In the genomic region with DNA sequence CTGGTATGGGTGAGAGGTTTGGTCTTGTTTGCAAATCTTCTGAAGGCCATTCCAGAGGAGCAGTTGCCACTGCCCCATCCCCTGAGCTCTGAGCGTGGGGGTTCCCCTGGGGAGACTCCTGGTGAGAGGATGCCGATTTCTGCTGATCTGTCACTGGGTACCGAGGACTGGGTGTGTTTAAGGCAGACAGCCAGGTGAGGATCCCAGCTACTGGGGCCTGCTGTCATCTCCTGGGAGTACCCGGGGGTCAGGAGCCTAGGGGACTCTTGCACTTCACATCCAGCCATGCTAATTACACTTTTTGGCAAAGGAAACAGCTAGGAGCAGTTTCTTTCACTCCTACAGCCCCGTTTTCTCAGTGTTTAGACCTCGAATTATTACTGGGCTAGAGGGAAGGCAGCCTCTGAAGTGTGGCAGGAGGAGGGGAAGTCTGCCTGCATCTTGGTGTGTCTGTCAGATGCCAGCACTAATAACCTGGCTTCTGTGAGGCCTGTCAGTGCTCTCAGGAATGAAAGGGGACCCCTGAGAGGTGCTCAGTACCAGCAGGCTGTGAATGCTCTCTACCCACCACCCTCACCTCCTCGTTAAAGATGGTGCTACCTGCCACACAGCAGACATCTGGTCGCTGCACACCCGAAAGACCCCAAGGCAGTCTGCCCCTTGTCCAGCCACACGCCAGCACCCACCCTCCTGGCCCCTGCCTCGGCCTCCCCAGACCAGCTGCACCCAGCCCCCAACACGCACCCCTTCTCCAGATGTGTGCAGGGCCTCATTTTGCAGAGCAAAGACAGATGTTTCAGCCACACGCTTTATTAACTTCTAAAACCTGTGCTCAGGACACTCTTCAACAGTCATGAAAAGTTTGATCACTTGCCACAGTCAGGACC, we compare ENCODE assay signal across 31 cellular contexts. TPM values are rescaled to one million over a fixed set of nuclear protein-coding genes. Genes with fewer than 3 reads are reported as not detected.
A peak's percentile ranks its signal among the peaks of the same experiment; 100 is the strongest.
DNase-seq lines count a peak whose midpoint lies in the region; ATAC-seq, FAIRE-seq and TF ChIP-seq lines count a peak whose summit lies in the region.
"Had no signal": no experiment of that assay in that cellular context is flagged by ENCODE, and none has a peak within 500 bp of the region (broad histone marks: within the 10 kb centered on the region; RNA-seq: fewer than 3 reads in every experiment).

No MANE protein-coding gene starts in this region.

- DNase-seq in HepG2 (ENCODE audit: low spot score) (no peak), right lobe of liver (no peak), nephron progenitor cell (no peak), GM13976 (ENCODE audit: low spot score) (no peak), RCC 7860 (ENCODE audit: low spot score) (no peak)
- no peak for DNase-seq in stimulated activated naive B cell treated with anti-CD40 and anti-IgM and Interleukin-4, amounts not matched to agents 10 μg/mL and 1 μg/mL and 100 μg/mL, for 72 hours
- DNase-seq: 8988T; ACHN; BE2C; C1 segment of cervical spinal cord; CD4-positive, alpha-beta memory T cell; CD4-positive, CD25-positive, alpha-beta regulatory T cell; CD8-positive, alpha-beta memory T cell; COR-L47; DMS 273 treated with DMSO at 0.1 percent for 48 hours; DMS153; DMS53; DMS79; DND-41; EL; GDM1 had no signal

- no peaks in the 10 kb centered on the region for H3K79me2 ChIP-seq in HepG2 (ENCODE audit: insufficient read depth, low read length)

- BruUV-seq in HepG2 (replicated peaks; lab: Mats Ljungman, UMichigan), result no TSS peak

- 86% methylated on average over 13 of the region's 13 CpGs for WGBS in HepG2 (ENCODE audit: low lambda C conversion rate)
- WGBS in right lobe of liver (ENCODE audit: insufficient coverage, low coverage, low lambda C conversion rate, missing lambda C conversion rate), result no CpG with 5 or more reads among the region's 13 CpGs

- H3K4me1 ChIP-seq in HepG2 (ENCODE audit: insufficient read depth, low read length) (peaks cover 15% of the 10 kb centered on the region), right lobe of liver (peaks cover 0 to 3% (median 0%) of the 10 kb centered on the region in 4 donors)
- H3K4me1 ChIP-seq: BE2C had no signal

- H3K27me3 ChIP-seq in HepG2 (ENCODE audit: control insufficient read depth in 1 of 2, insufficient read depth in 2 of 2, low read length in 2 of 2) (no peaks in the 10 kb centered on the region), right lobe of liver (no peaks in the 10 kb centered on the region)
- H3K27me3 ChIP-seq: BE2C, BLaER1 had no signal

- TF ChIP-seq POLR2A in HepG2 (IDR thresholded peaks at IDR 0.05; ENCODE audit: insufficient read depth in 1 of 2, low read depth in 2 of 2, low read length in 2 of 2), result peak; percentile 51 to 53; a peak in 3 of 4 replicates
- TF ChIP-seq POLR2A in right lobe of liver (IDR thresholded peaks at IDR 0.05), result no peak

- no peak overlapping the region for H3K27ac ChIP-seq in HepG2 (ENCODE audit: extremely low read length, insufficient read depth, low read length)
- no peak overlapping the region for H3K27ac ChIP-seq in right lobe of liver
- H3K27ac ChIP-seq: BLaER1 had no signal

- H4K20me1 ChIP-seq in HepG2 (ENCODE audit: insufficient read depth, low read length), result peaks cover 30% of the 10 kb centered on the region
- H4K20me1 ChIP-seq: BLaER1 had no signal

- no peak for TF ChIP-seq CTCF in HepG2 (CRISPR knock-in tag; IDR thresholded peaks at IDR 0.05)
- no peak for TF ChIP-seq CTCF in right lobe of liver (IDR thresholded peaks at IDR 0.05)
- TF ChIP-seq CTCF in nephron progenitor cell (IDR thresholded peaks at IDR 0.05), result no peak
- TF ChIP-seq CTCF in GM13976 (IDR thresholded peaks at IDR 0.05; ENCODE audit: borderline replicate concordance, control extremely low read depth, extremely low read depth, insufficient read depth, missing control alignments), result no peak

- H3K27me3 Mint-ChIP-seq in nephron progenitor cell (ENCODE audit: low read depth, poor library complexity), result peaks cover 5% of the 10 kb centered on the region
- H3K27me3 Mint-ChIP-seq in stimulated activated naive B cell treated with anti-CD40 and anti-IgM and Interleukin-4, amounts not matched to agents 10 μg/mL and 1 μg/mL and 100 μg/mL, for 72 hours, result peaks cover 12 to 35% of the 10 kb centered on the region in 2 donors
- H3K27me3 Mint-ChIP-seq: CD4-positive, alpha-beta memory T cell; CD4-positive, CD25-positive, alpha-beta regulatory T cell had no signal

- no peak overlapping the region for H3K4me3 Mint-ChIP-seq in nephron progenitor cell
- H3K4me3 Mint-ChIP-seq in stimulated activated naive B cell treated with anti-CD40 and anti-IgM and Interleukin-4, amounts not matched to agents 10 μg/mL and 1 μg/mL and 100 μg/mL, for 72 hours, result no peak overlapping the region
- H3K4me3 Mint-ChIP-seq: CD14-positive monocyte; CD4-positive, alpha-beta memory T cell; CD4-positive, CD25-positive, alpha-beta regulatory T cell; CD8-positive, alpha-beta memory T cell had no signal

- no peak for FAIRE-seq in HepG2 (lab: Jason Lieb, UNC)
- no peak for FAIRE-seq in RCC 7860 (lab: Jason Lieb, UNC)
- FAIRE-seq: A204.1, GM12878, GM12892, GM19239 had no signal

- H3K4me1 Mint-ChIP-seq in nephron progenitor cell, result peaks cover 65% of the 10 kb centered on the region
- peaks cover 0 to 3% of the 10 kb centered on the region in 2 donors for H3K4me1 Mint-ChIP-seq in stimulated activated naive B cell treated with anti-CD40 and anti-IgM and Interleukin-4, amounts not matched to agents 10 μg/mL and 1 μg/mL and 100 μg/mL, for 72 hours

- no peak overlapping the region for H3K4me2 ChIP-seq in HepG2 (ENCODE audit: low read depth, low read length)

- H3K9me3 Mint-ChIP-seq in nephron progenitor cell, result no peaks in the 10 kb centered on the region
- no peaks in the 10 kb centered on the region for H3K9me3 Mint-ChIP-seq in stimulated activated naive B cell treated with anti-CD40 and anti-IgM and Interleukin-4, amounts not matched to agents 10 μg/mL and 1 μg/mL and 100 μg/mL, for 72 hours
- H3K9me3 Mint-ChIP-seq: CD4-positive, alpha-beta memory T cell; CD4-positive, CD25-positive, alpha-beta regulatory T cell; CD8-positive, alpha-beta memory T cell had no signal

- H2AFZ ChIP-seq in HepG2 (ENCODE audit: low read length), result no peak overlapping the region

- CTCF ChIA-PET in HepG2 (lab: Yijun Ruan, JAX; ENCODE audit: low intra/inter-chr PET ratio, low total read pairs), result no interaction called here

- H3K9ac ChIP-seq in HepG2 (ENCODE audit: insufficient read depth, low read depth, low read length), result no peak overlapping the region
- H3K9ac ChIP-seq: BLaER1 had no signal

- intact Hi-C loops in HepG2 (cut with micrococcal nuclease; ENCODE audit: unreplicated experiment) (no loop called here), right lobe of liver (cut with DNase I) (no loop called here)

- in situ Hi-C loops in HepG2 (cut with HindIII; ENCODE audit: extremely low pct_ligation_motif_present, low pct_unique_long_range_greater_than_20kb) (no loop called here), GM13976 (cut with MboI; ENCODE audit: low sequenced_read_pairs, unreplicated experiment) (no loop called here)

- H3K36me3 Mint-ChIP-seq in nephron progenitor cell (ENCODE audit: low read depth), result peaks cover 8% of the 10 kb centered on the region
- H3K36me3 Mint-ChIP-seq in stimulated activated naive B cell treated with anti-CD40 and anti-IgM and Interleukin-4, amounts not matched to agents 10 μg/mL and 1 μg/mL and 100 μg/mL, for 72 hours, result no peaks in the 10 kb centered on the region
- H3K36me3 Mint-ChIP-seq: CD14-positive monocyte; CD4-positive, alpha-beta memory T cell had no signal

- no peaks in the 10 kb centered on the region for H3K9me3 ChIP-seq in HepG2 (ENCODE audit: low read length)
- no peaks in the 10 kb centered on the region for H3K9me3 ChIP-seq in right lobe of liver
- H3K9me3 ChIP-seq: BE2C, BLaER1 had no signal

- H3K4me3 ChIP-seq in HepG2 (replicated peaks in 1 of 3; ENCODE audit: insufficient read depth in 1 of 3, low read depth in 2 of 3, low read length in 3 of 3), result no peak overlapping the region
- no peak overlapping the region for H3K4me3 ChIP-seq in right lobe of liver
- H3K4me3 ChIP-seq: BLaER1, GM12878 had no signal

- H3K36me3 ChIP-seq in HepG2 (replicated peaks in 1 of 2; ENCODE audit: control insufficient read depth in 1 of 2, insufficient read depth in 2 of 2, low read length in 2 of 2) (peaks cover 4 to 15% of the 10 kb centered on the region in 2 experiments), right lobe of liver (no peaks in the 10 kb centered on the region)
- H3K36me3 ChIP-seq: BE2C, BLaER1 had no signal

- peak overlapping the region; percentile 39 for H3K27ac Mint-ChIP-seq in nephron progenitor cell
- peak overlapping the region; percentile 25 for H3K27ac Mint-ChIP-seq in stimulated activated naive B cell treated with anti-CD40 and anti-IgM and Interleukin-4, amounts not matched to agents 10 μg/mL and 1 μg/mL and 100 μg/mL, for 72 hours

- TF ChIP-seq RAD21 in HepG2 (CRISPR knock-in tag; IDR thresholded peaks at IDR 0.05), result no peak

- TF ChIP-seq EP300 in HepG2 (IDR thresholded peaks at IDR 0.05; ENCODE audit: low read depth in 2 of 2, low read length in 2 of 2), result no peak
- TF ChIP-seq EP300 in HepG2 (CRISPR knock-in tag; IDR thresholded peaks at IDR 0.05; ENCODE audit: borderline replicate concordance), result no peak

- no peak; the same call in 2 of the 3 replicates for ATAC-seq in HepG2
- no peak for ATAC-seq in right lobe of liver
- no peak for ATAC-seq in stimulated activated naive B cell treated with anti-CD40 and anti-IgM and Interleukin-4, amounts not matched to agents 10 μg/mL and 1 μg/mL and 100 μg/mL, for 72 hours (replicated peaks)
- ATAC-seq: GM12878 had no signal

- POLR2A ChIA-PET in HepG2 (lab: Yijun Ruan, JAX), result no interaction called here

RNA-seq across cellular contexts. Expression of gene SNX20, which starts 43.2 kb away (rescaled TPM):
- total RNA-seq in HepG2 (2016; rRNA removed; fragmentation: Illumina TruSeq; extraction: Trizol) (not detected in 2 replicates), right lobe of liver (1 to 10 TPM in 1 of 6 experiments, under 1 TPM in 5; 0.31 to 1.9 (median 0.71) TPM)
- not detected in 2 replicates for total RNA-seq in HepG2 (2016; cell fraction: cytosol; rRNA removed; fragmentation: Illumina TruSeq; extraction: Trizol; ENCODE audit: low read depth)
- total RNA-seq in HepG2 (2016; cell fraction: insoluble cytoplasmic fraction; rRNA removed; fragmentation: Illumina TruSeq; extraction: Trizol), result not detected in 2 replicates
- not detected in 2 replicates for total RNA-seq in HepG2 (2016; cell fraction: membrane; rRNA removed; fragmentation: Illumina TruSeq; extraction: Trizol)
- not detected in 2 replicates for total RNA-seq in HepG2 (2016; cell fraction: nucleus; rRNA removed; fragmentation: Illumina TruSeq; extraction: Trizol)
- not detected in 2 replicates for polyA plus RNA-seq in HepG2 (2011; rRNA removed)
- not detected in 2 replicates for polyA plus RNA-seq in HepG2 (2011; cell fraction: cytosol; rRNA removed)
- not detected in 2 replicates for polyA plus RNA-seq in HepG2 (2011; cell fraction: nucleus; rRNA removed)
- polyA plus RNA-seq in HepG2 (2012), result 0.04 TPM in 1 of 2 replicates, not detected in the other
- not detected in 2 replicates for polyA plus RNA-seq in HepG2 (2016; cell fraction: cytosol; fragmentation: Illumina TruSeq; extraction: Trizol; ENCODE audit: low read depth)
- polyA plus RNA-seq in HepG2 (2016; cell fraction: insoluble cytoplasmic fraction; fragmentation: Illumina TruSeq; extraction: Trizol; ENCODE audit: low read depth), result not detected in 2 replicates
- not detected in 2 replicates for polyA plus RNA-seq in HepG2 (2016; cell fraction: membrane; fragmentation: Illumina TruSeq; extraction: Trizol; ENCODE audit: low read depth)
- not detected in 2 replicates for polyA plus RNA-seq in HepG2 (2016; cell fraction: nucleus; fragmentation: Illumina TruSeq; extraction: Trizol; ENCODE audit: insufficient read depth, low read depth)
- not detected in 2 replicates for polyA minus RNA-seq in HepG2 (2011; rRNA and poly(A)+ RNA removed; ENCODE audit: low replicate concordance)
- not detected in 2 replicates for polyA minus RNA-seq in HepG2 (2011; cell fraction: cytosol; rRNA and poly(A)+ RNA removed)
- not detected in 2 replicates for polyA minus RNA-seq in HepG2 (2011; cell fraction: nucleus; rRNA and poly(A)+ RNA removed)
- total RNA-seq: A673, Daoy, G401 had no signal
- polyA plus RNA-seq: AG04450 had no signal

RNA-seq across cellular contexts. Expression of gene NOD2, which starts 55.4 kb away (rescaled TPM):
- total RNA-seq in HepG2 (2016; rRNA removed; fragmentation: Illumina TruSeq; extraction: Trizol), result 0.27 and 0.29 TPM in 2 replicates
- 0.18 and 0.20 TPM in 2 replicates for total RNA-seq in HepG2 (2016; cell fraction: cytosol; rRNA removed; fragmentation: Illumina TruSeq; extraction: Trizol; ENCODE audit: low read depth)
- total RNA-seq in HepG2 (2016; cell fraction: insoluble cytoplasmic fraction; rRNA removed; fragmentation: Illumina TruSeq; extraction: Trizol), result 0.09 and 0.12 TPM in 2 replicates
- 0.21 TPM in 1 of 2 replicates, not detected in the other for total RNA-seq in HepG2 (2016; cell fraction: membrane; rRNA removed; fragmentation: Illumina TruSeq; extraction: Trizol)
- total RNA-seq in HepG2 (2016; cell fraction: nucleus; rRNA removed; fragmentation: Illumina TruSeq; extraction: Trizol), result 0.22 and 0.38 TPM in 2 replicates
- polyA plus RNA-seq in HepG2 (2011; rRNA removed), result 0.76 and 0.81 TPM in 2 replicates
- polyA plus RNA-seq in HepG2 (2011; cell fraction: cytosol; rRNA removed), result 0.36 and 0.68 TPM in 2 replicates
- polyA plus RNA-seq in HepG2 (2011; cell fraction: nucleus; rRNA removed), result 1.9 and 2.3 TPM in 2 replicates
- polyA plus RNA-seq in HepG2 (2012), result 0.19 and 0.29 TPM in 2 replicates
- polyA plus RNA-seq in HepG2 (2016; cell fraction: cytosol; fragmentation: Illumina TruSeq; extraction: Trizol; ENCODE audit: low read depth), result 0.02 and 0.03 TPM in 2 replicates
- not detected in 2 replicates for polyA plus RNA-seq in HepG2 (2016; cell fraction: insoluble cytoplasmic fraction; fragmentation: Illumina TruSeq; extraction: Trizol; ENCODE audit: low read depth)
- polyA plus RNA-seq in HepG2 (2016; cell fraction: membrane; fragmentation: Illumina TruSeq; extraction: Trizol; ENCODE audit: low read depth), result not detected in 2 replicates
- polyA plus RNA-seq in HepG2 (2016; cell fraction: nucleus; fragmentation: Illumina TruSeq; extraction: Trizol; ENCODE audit: insufficient read depth, low read depth), result 0.17 and 0.37 TPM in 2 replicates
- polyA minus RNA-seq in HepG2 (2011; rRNA and poly(A)+ RNA removed; ENCODE audit: low replicate concordance), result 4.8 TPM in 1 of 2 replicates, not detected in the other
- polyA minus RNA-seq in HepG2 (2011; cell fraction: cytosol; rRNA and poly(A)+ RNA removed), result 0.49 and 1.1 TPM in 2 replicates
- 2.1 and 2.3 TPM in 2 replicates for polyA minus RNA-seq in HepG2 (2011; cell fraction: nucleus; rRNA and poly(A)+ RNA removed)
- 1 to 10 TPM in 4 of 6 experiments, under 1 TPM in 2; 0.74 to 6.0 (median 1.4) TPM for total RNA-seq in right lobe of liver
- total RNA-seq: A673, G401 had no signal
- polyA plus RNA-seq: AG04450 had no signal
